ENCODE assay signal across 21 cellular contexts in genomic region chr1:175774921-175775320, GRCh38. TPM values are rescaled to one million over a fixed set of nuclear protein-coding genes. Genes with fewer than 3 reads are reported as not detected.
"Had no signal": no experiment of that assay in that cellular context is flagged by ENCODE, and none has a peak within 500 bp of the region (broad histone marks: within the 10 kb centered on the region; RNA-seq: fewer than 3 reads in every experiment).

No MANE protein-coding gene starts in this region.

- H3K9me3 ChIP-seq: esophagus squamous epithelium, lower lobe of right lung, neutrophil, right atrium auricular region had no signal

- ATAC-seq: effector memory CD8-positive, alpha-beta T cell; gastroesophageal sphincter; left cardiac atrium; lower lobe of right lung; naive thymus-derived CD4-positive, alpha-beta T cell had no signal

- H3K27ac ChIP-seq: esophagus squamous epithelium, gastroesophageal sphincter, left ventricle myocardium inferior, lower lobe of right lung, neutrophil, right atrium auricular region had no signal

- DNase-seq: effector memory CD8-positive, alpha-beta T cell; esophagus squamous epithelium; foreskin fibroblast; glutamatergic neuron; immature natural killer cell; kidney; left cardiac atrium; left ventricle myocardium inferior; lower lobe of right lung; naive thymus-derived CD4-positive, alpha-beta T cell; nephron progenitor cell; small intestine; stimulated activated CD4-positive, alpha-beta T cell treated with anti-CD3 and anti-CD28 coated beads, Interleukin-12 subunit alpha, Interleukin-12 subunit beta, amount 100 ng/mL, for 4 hours; stimulated activated naive CD4-positive, alpha-beta T cell had no signal

- H3K4me1 Mint-ChIP-seq: immature natural killer cell; memory B cell; naive thymus-derived CD4-positive, alpha-beta T cell; nephron progenitor cell had no signal

- H3K27ac Mint-ChIP-seq: effector memory CD8-positive, alpha-beta T cell; immature natural killer cell; memory B cell; naive thymus-derived CD4-positive, alpha-beta T cell; nephron progenitor cell; type B pancreatic cell had no signal

- H3K4me3 ChIP-seq: esophagus squamous epithelium, gastroesophageal sphincter, left ventricle myocardium inferior, lower lobe of right lung, right atrium auricular region had no signal

- H3K4me1 ChIP-seq: esophagus squamous epithelium, gastroesophageal sphincter, left ventricle myocardium inferior, lower lobe of right lung, right atrium auricular region had no signal

- H3K4me3 Mint-ChIP-seq: effector memory CD8-positive, alpha-beta T cell; immature natural killer cell; memory B cell; naive thymus-derived CD4-positive, alpha-beta T cell; nephron progenitor cell; type B pancreatic cell had no signal

- H3K36me3 Mint-ChIP-seq: immature natural killer cell; memory B cell; naive thymus-derived CD4-positive, alpha-beta T cell; type B pancreatic cell had no signal

- H3K36me3 ChIP-seq: esophagus squamous epithelium, gastroesophageal sphincter, left ventricle myocardium inferior, lower lobe of right lung, neutrophil, right atrium auricular region had no signal

- H3K9me3 Mint-ChIP-seq: effector memory CD8-positive, alpha-beta T cell; memory B cell had no signal

- H3K27me3 ChIP-seq: neutrophil, right atrium auricular region had no signal

RNA-seq across cellular contexts. Expression of gene TNR, which starts 31.5 kb away (rescaled TPM):
- total RNA-seq: epithelial cell of proximal tubule, esophagus squamous epithelium, osteoblast had no signal
- polyA plus RNA-seq: naive thymus-derived CD4-positive, alpha-beta T cell had no signal
